3 cellular contexts compared by ENCODE assay signal in genomic region chr12:121080909-121081308, GRCh38.
TF ChIP-seq lines count a peak whose summit lies in the region.

No MANE protein-coding gene starts in this region.

TF ChIP-seq in HepG2, 621 proteins besides CTCF, POLR2A, EP300 and RAD21:
- TF ChIP-seq, protein P1, sequence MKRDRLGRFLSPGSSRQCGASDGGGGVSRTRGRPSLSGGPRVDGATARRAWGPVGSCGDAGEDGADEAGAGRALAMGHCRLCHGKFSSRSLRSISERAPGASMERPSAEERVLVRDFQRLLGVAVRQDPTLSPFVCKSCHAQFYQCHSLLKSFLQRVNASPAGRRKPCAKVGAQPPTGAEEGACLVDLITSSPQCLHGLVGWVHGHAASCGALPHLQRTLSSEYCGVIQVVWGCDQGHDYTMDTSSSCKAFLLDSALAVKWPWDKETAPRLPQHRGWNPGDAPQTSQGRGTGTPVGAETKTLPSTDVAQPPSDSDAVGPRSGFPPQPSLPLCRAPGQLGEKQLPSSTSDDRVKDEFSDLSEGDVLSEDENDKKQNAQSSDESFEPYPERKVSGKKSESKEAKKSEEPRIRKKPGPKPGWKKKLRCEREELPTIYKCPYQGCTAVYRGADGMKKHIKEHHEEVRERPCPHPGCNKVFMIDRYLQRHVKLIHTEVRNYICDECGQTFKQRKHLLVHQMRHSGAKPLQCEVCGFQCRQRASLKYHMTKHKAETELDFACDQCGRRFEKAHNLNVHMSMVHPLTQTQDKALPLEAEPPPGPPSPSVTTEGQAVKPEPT (CRISPR knock-in tag; IDR thresholded peaks at IDR 0.05; ENCODE audit: low read depth): no peak
- TF ChIP-seq, protein P2, sequence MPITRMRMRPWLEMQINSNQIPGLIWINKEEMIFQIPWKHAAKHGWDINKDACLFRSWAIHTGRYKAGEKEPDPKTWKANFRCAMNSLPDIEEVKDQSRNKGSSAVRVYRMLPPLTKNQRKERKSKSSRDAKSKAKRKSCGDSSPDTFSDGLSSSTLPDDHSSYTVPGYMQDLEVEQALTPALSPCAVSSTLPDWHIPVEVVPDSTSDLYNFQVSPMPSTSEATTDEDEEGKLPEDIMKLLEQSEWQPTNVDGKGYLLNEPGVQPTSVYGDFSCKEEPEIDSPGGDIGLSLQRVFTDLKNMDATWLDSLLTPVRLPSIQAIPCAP (CRISPR knock-in tag; IDR thresholded peaks at IDR 0.05; ENCODE audit: low read depth): no peak
- 0 out of 2 replicates have a peak, but pooled peaks have one; percentile 27 for TF ChIP-seq MAFF (IDR thresholded peaks at IDR 0.05; ENCODE audit: low read depth, low read length)
- TF ChIP-seq MAFK (conservative IDR thresholded peaks at IDR 0.05 in 1 of 2, IDR thresholded peaks at IDR 0.05 in 1 of 2; ENCODE audit: low read length in 2 of 2): peak in 1 of 2 experiments; percentile 40; a peak in 1 of 4 replicates

TF ChIP-seq in A549, 52 proteins besides CTCF, POLR2A, EP300 and RAD21:
- TF ChIP-seq HOXB13 (CRISPR knock-in tag; IDR thresholded peaks at IDR 0.05; ENCODE audit: low read depth) (no peak), ZSCAN20 (CRISPR knock-in tag; IDR thresholded peaks at IDR 0.05) (no peak), CBX2 (IDR thresholded peaks at IDR 0.05; ENCODE audit: borderline replicate concordance, low read depth) (no peak), PHF8 (IDR thresholded peaks at IDR 0.05; ENCODE audit: borderline replicate concordance, low read depth) (no peak), MAFK (IDR thresholded peaks at IDR 0.05; ENCODE audit: partially characterized antibody) (peak; percentile 41), FOXS1 (CRISPR knock-in tag; IDR thresholded peaks at IDR 0.05) (no peak)

TF ChIP-seq in K562, 482 proteins besides CTCF, POLR2A, EP300 and RAD21:
- TF ChIP-seq C11orf30 (IDR thresholded peaks at IDR 0.05; ENCODE audit: low read depth) (peak; percentile 62; the same call in 1 of the 2 replicates), SP1 (CRISPR knock-in tag; IDR thresholded peaks at IDR 0.05) (no peak), RCOR1 (IDR thresholded peaks at IDR 0.05; ENCODE audit: borderline replicate concordance in 1 of 2, low read depth in 2 of 2, low read length in 2 of 2) (no peak), ZNF316 (IDR thresholded peaks at IDR 0.05) (peak; percentile 79)
